Comparison of ENCODE assay signal across 8 cellular contexts in the genomic region with DNA sequence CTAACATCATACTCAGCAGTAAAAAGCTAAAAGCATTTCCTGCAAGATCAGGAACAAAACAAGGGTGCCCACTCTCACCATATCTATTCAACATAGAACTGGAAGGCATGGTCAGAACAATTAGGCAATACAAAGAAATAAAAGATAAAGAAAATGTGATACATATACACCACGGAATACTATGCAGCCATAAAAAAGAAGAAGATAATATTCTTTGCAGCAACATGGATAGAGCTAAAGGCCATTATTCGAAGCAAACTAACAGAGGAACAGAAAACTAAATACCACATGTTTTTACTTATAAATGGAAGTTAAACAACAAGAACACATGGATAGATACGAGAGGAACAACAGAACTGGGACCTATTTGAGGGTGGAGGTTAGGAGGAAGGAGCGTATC.
"Had no signal": no experiment of that assay in that cellular context is flagged by ENCODE, and none has a peak within 500 bp of the region (broad histone marks: within the 10 kb centered on the region; RNA-seq: fewer than 3 reads in every experiment).

No MANE protein-coding gene starts in this region.

- ATAC-seq: GM12878 had no signal

- H3K4me3 ChIP-seq: GM12878 had no signal

- DNase-seq: GDM1, GF-D8 had no signal

- FAIRE-seq: G401.6, GM12878, GM12891, GM12892, GM18507, GM19239 had no signal
